In genomic region chr1:248825136-248825535, GRCh38 we compare ENCODE assay signal across 8 cellular contexts.
DNase-seq lines count a peak whose midpoint lies in the region; ATAC-seq and TF ChIP-seq lines count a peak whose summit lies in the region.

No MANE protein-coding gene starts in this region.

- H4K20me1 ChIP-seq in BLaER1 treated with 17β-estradiol and CSF1 and Interleukin-3, amounts not matched to agents 10 nM and 100 nM, result peaks cover 0 to 52% (median 34%) of the 10 kb centered on the region in 11 experiments; a peak in 15 of 22 replicates
- no peaks in the 10 kb centered on the region for H4K20me1 ChIP-seq in OCI-LY1 (ENCODE audit: insufficient read depth, low read length)

- ATAC-seq in HG03139 (IDR thresholded peaks at IDR 0.05; ENCODE audit: unreplicated experiment), result no peak
- ATAC-seq in HG03196 (IDR thresholded peaks at IDR 0.05; ENCODE audit: unreplicated experiment), result no peak

- no peaks in the 10 kb centered on the region for H3K27me3 ChIP-seq in BLaER1 treated with 17β-estradiol and CSF1 and Interleukin-3, amounts not matched to agents 10 nM and 100 nM
- no peaks in the 10 kb centered on the region for H3K27me3 ChIP-seq in OCI-LY1 (ENCODE audit: insufficient read depth, low read length)
- no peaks in the 10 kb centered on the region for H3K27me3 ChIP-seq in effector memory CD4-positive, alpha-beta T cell (replicated peaks; ENCODE audit: control insufficient read depth, insufficient read depth, low read length, poor library complexity, severe bottlenecking)

- H3K27ac ChIP-seq in BLaER1 treated with 17β-estradiol and CSF1 and Interleukin-3, amounts not matched to agents 10 nM and 100 nM, result peak overlapping the region; percentile 93 to 100 (median 98)
- peak overlapping the region; percentile 24 for H3K27ac ChIP-seq in OCI-LY1 (ENCODE audit: low read depth, low read length, poor library complexity, severe bottlenecking)
- H3K27ac ChIP-seq in effector memory CD4-positive, alpha-beta T cell (ENCODE audit: insufficient read depth, low read length, poor library complexity, severe bottlenecking), result peak overlapping the region; percentile 97

- H3K4me2 ChIP-seq in BLaER1 treated with 17β-estradiol and CSF1 and Interleukin-3, amounts not matched to agents 10 nM and 100 nM, result peak overlapping the region; percentile 96 to 100 (median 99)
- peak overlapping the region; percentile 76 for H3K4me2 ChIP-seq in OCI-LY1 (ENCODE audit: low read length)

- H3K4me3 ChIP-seq in BLaER1 treated with 17β-estradiol and CSF1 and Interleukin-3, amounts not matched to agents 10 nM and 100 nM, result peak overlapping the region; percentile 72 to 93 (median 89)
- peak overlapping the region; percentile 77 for H3K4me3 ChIP-seq in OCI-LY1 (ENCODE audit: low read depth, low read length, poor library complexity, severe bottlenecking)
- peak overlapping the region; percentile 75 for H3K4me3 ChIP-seq in effector memory CD4-positive, alpha-beta T cell (ENCODE audit: insufficient read depth, low read depth, low read length, poor library complexity, severe bottlenecking)

- H3K9ac ChIP-seq in BLaER1 treated with 17β-estradiol and CSF1 and Interleukin-3, amounts not matched to agents 10 nM and 100 nM, result peak overlapping the region; percentile 89 to 99 (median 95)
- H3K9ac ChIP-seq in OCI-LY1 (ENCODE audit: low read length), result peak overlapping the region; percentile 88

- H3K27me3 Mint-ChIP-seq in nephron progenitor cell (ENCODE audit: low read depth, poor library complexity), result peaks cover 13% of the 10 kb centered on the region

- peaks cover 35 to 48% (median 46%) of the 10 kb centered on the region in 11 experiments for H3K36me3 ChIP-seq in BLaER1 treated with 17β-estradiol and CSF1 and Interleukin-3, amounts not matched to agents 10 nM and 100 nM
- H3K36me3 ChIP-seq in OCI-LY1 (ENCODE audit: insufficient read depth, low read length), result peaks cover 24% of the 10 kb centered on the region; the same call in 1 of the 2 replicates
- H3K36me3 ChIP-seq in effector memory CD4-positive, alpha-beta T cell (ENCODE audit: control insufficient read depth, insufficient read depth, low read length), result peaks cover 23% of the 10 kb centered on the region

- H3K4me3 Mint-ChIP-seq in nephron progenitor cell, result peak overlapping the region; percentile 99

- peak overlapping the region; percentile 100 for H3K27ac Mint-ChIP-seq in nephron progenitor cell

- TF ChIP-seq CTCF in OCI-LY1 (IDR thresholded peaks at IDR 0.05; ENCODE audit: low read length) (no peak), nephron progenitor cell (IDR thresholded peaks at IDR 0.05) (no peak)

- peaks cover 19% of the 10 kb centered on the region for H3K36me3 Mint-ChIP-seq in nephron progenitor cell (ENCODE audit: low read depth)

- no peaks in the 10 kb centered on the region for H3K79me2 ChIP-seq in OCI-LY1 (ENCODE audit: insufficient read depth, low read length)

- no peaks in the 10 kb centered on the region for H3K9me3 Mint-ChIP-seq in nephron progenitor cell

- no peaks in the 10 kb centered on the region for H3F3A ChIP-seq in OCI-LY1 (ENCODE audit: insufficient read depth, low read length)

- H3K9me3 ChIP-seq in BLaER1 treated with 17β-estradiol and CSF1 and Interleukin-3, amounts not matched to agents 10 nM and 100 nM (replicated peaks in 1 of 11), result peaks cover 0 to 4% (median 0%) of the 10 kb centered on the region in 11 experiments; a peak in 2 of 22 replicates
- H3K9me3 ChIP-seq in OCI-LY1 (ENCODE audit: low read length), result no peaks in the 10 kb centered on the region
- H3K9me3 ChIP-seq in effector memory CD4-positive, alpha-beta T cell (ENCODE audit: control insufficient read depth, low read length), result no peaks in the 10 kb centered on the region

- H3K4me1 Mint-ChIP-seq in nephron progenitor cell, result peaks cover 49% of the 10 kb centered on the region

- no peak for DNase-seq in effector memory CD4-positive, alpha-beta T cell
- DNase-seq in nephron progenitor cell (no peak), NCI-H2196 treated with DMSO at 0.1 percent for 48 hours (lab: John Stamatoyannopoulos, UW; ENCODE audit: unreplicated experiment) (no peak)
- DNase-seq in stimulated activated CD4-positive, alpha-beta T cell treated with anti-CD3 and anti-CD28 coated beads, Interleukin-4, amount 100 ng/mL, for 24 hours, result no peak

- H3K9me2 ChIP-seq in OCI-LY1 (ENCODE audit: low read depth, low read length), result no peaks in the 10 kb centered on the region

- H3K4me1 ChIP-seq in BLaER1 treated with 17β-estradiol and CSF1 and Interleukin-3, amounts not matched to agents 10 nM and 100 nM, result peaks cover 60 to 79% (median 63%) of the 10 kb centered on the region in 10 experiments
- peaks cover 46% of the 10 kb centered on the region for H3K4me1 ChIP-seq in OCI-LY1 (ENCODE audit: insufficient read depth, low read length, severe bottlenecking)
- H3K4me1 ChIP-seq in effector memory CD4-positive, alpha-beta T cell (ENCODE audit: control insufficient read depth, insufficient read depth, low read length, poor library complexity, severe bottlenecking), result peaks cover 21% of the 10 kb centered on the region

- no peak overlapping the region; the same call in 1 of the 2 replicates for H2AFZ ChIP-seq in OCI-LY1 (ENCODE audit: low read length)

Comparison
In these comparisons a context has a peak if more than half of its experiments do, and no peak if none do; other contexts are left out.
1. H3K27ac ChIP-seq: peak in every context shown above with its lines; median percentile 98 in BLaER1 treated with 17β-estradiol and CSF1 and Interleukin-3, amounts not matched to agents 10 nM and 100 nM; 97 in effector memory CD4-positive, alpha-beta T cell; 24 in OCI-LY1.